ENCODE assay signal across 21 cellular contexts in the genomic region with DNA sequence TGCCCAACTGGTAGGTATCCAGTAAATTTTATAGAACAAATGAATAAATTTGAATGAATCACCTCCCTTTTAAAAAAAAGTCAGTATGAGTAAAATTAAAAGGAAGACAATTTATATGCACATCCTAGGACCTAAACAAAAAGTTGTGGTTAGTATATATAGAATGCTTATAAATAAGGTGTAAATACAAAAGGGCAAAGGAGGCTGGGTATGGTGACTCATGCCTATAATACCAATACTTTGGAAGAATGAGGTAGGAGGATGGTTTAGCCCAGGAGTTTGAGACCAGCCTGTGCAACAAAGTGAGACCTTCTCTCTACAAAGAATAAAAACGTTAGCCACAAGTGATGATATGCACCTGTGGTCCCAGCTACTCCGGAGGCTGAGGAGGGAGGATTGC. TPM values are rescaled to one million over a fixed set of nuclear protein-coding genes. Genes with fewer than 3 reads are reported as not detected.
DNase-seq lines count a peak whose midpoint lies in the region; ATAC-seq and TF ChIP-seq lines count a peak whose summit lies in the region.
"Had no signal": no experiment of that assay in that cellular context is flagged by ENCODE, and none has a peak within 500 bp of the region (broad histone marks: within the 10 kb centered on the region; RNA-seq: fewer than 3 reads in every experiment).

No MANE protein-coding gene starts in this region.

- H3K27me3 ChIP-seq in Loucy (ENCODE audit: insufficient read depth, low read length, poor library complexity, severe bottlenecking): no peaks in the 10 kb centered on the region
- H3K27me3 ChIP-seq in foreskin keratinocyte: no peaks in the 10 kb centered on the region
- H3K27me3 ChIP-seq: BE2C, MG63 had no signal

- ATAC-seq in stimulated activated naive CD8-positive, alpha-beta T cell treated with anti-CD3 and anti-CD28 coated beads, Interleukin-15, Interleukin-2, amounts not matched to agents 100 U/mL and 50 U/mL, for 24 hours: peak; percentile 71
- no peak for ATAC-seq in stimulated activated naive CD8-positive, alpha-beta T cell treated with anti-CD3 and anti-CD28 coated beads, Interleukin-15, amount 100 ng/mL, for 72 hours
- ATAC-seq in foreskin keratinocyte: peak; percentile 63
- ATAC-seq in HG03520 (IDR thresholded peaks at IDR 0.05; ENCODE audit: unreplicated experiment): no peak
- ATAC-seq: GM12878, HepG2 had no signal

- peaks cover 77% of the 10 kb centered on the region for H3K79me2 ChIP-seq in Loucy (ENCODE audit: insufficient read depth, low read length)

- no peaks in the 10 kb centered on the region for H3K9me3 Mint-ChIP-seq in stimulated activated naive CD8-positive, alpha-beta T cell treated with anti-CD3 and anti-CD28 coated beads, Interleukin-15, amount 100 ng/mL, for 72 hours
- no peaks in the 10 kb centered on the region for H3K9me3 Mint-ChIP-seq in mesothelial cell of epicardium
- H3K9me3 Mint-ChIP-seq: CD4-positive, alpha-beta T cell had no signal

- DNase-seq in stimulated activated naive CD8-positive, alpha-beta T cell treated with anti-CD3 and anti-CD28 coated beads, Interleukin-15, Interleukin-2, amounts not matched to agents 100 U/mL and 50 U/mL, for 24 hours: no peak
- DNase-seq in stimulated activated naive CD8-positive, alpha-beta T cell treated with anti-CD3 and anti-CD28 coated beads, Interleukin-15, amount 100 ng/mL, for 72 hours: no peak
- peak in 1 of 2 donors; percentile 5 for DNase-seq in foreskin keratinocyte
- DNase-seq in mesothelial cell of epicardium (ENCODE audit: low spot score in 2 of 2, unreplicated experiment in 2 of 2): no peak
- no peak for DNase-seq in GM19238 (ENCODE audit: insufficient read length, low spot score)
- DNase-seq: BE2C; CD4-positive, alpha-beta T cell; DND-41; GDM1; GM23248; MG63; NCI-H1092 treated with DMSO at 0.1 percent for 48 hours; NCI-H1694; NCI-H510A treated with DMSO at 0.1 percent for 48 hours; NCI-H82; PC-9 had no signal

- peaks cover 12% of the 10 kb centered on the region for H3K4me1 ChIP-seq in Loucy (ENCODE audit: insufficient read depth, low read length, poor library complexity, severe bottlenecking)
- H3K4me1 ChIP-seq in foreskin keratinocyte: peaks cover 7% of the 10 kb centered on the region

- peaks cover 11% of the 10 kb centered on the region for H3K36me3 Mint-ChIP-seq in mesothelial cell of epicardium

- peaks cover 70% of the 10 kb centered on the region for H4K20me1 ChIP-seq in Loucy (ENCODE audit: insufficient read depth, low read length, poor library complexity, severe bottlenecking)

- no peaks in the 10 kb centered on the region for H3K9me2 ChIP-seq in Loucy (replicated peaks; ENCODE audit: low read depth, low read length)

- peaks cover 17% of the 10 kb centered on the region for H3K4me1 Mint-ChIP-seq in stimulated activated naive CD8-positive, alpha-beta T cell treated with anti-CD3 and anti-CD28 coated beads, Interleukin-15, amount 100 ng/mL, for 72 hours
- H3K4me1 Mint-ChIP-seq in mesothelial cell of epicardium: peaks cover 7% of the 10 kb centered on the region

- no peaks in the 10 kb centered on the region for H3K9me3 ChIP-seq in Loucy (ENCODE audit: insufficient read depth, low read depth, low read length)
- H3K9me3 ChIP-seq: BE2C, MG63 had no signal

- peaks cover 48% of the 10 kb centered on the region; the same call in 1 of the 2 replicates for H3K36me3 ChIP-seq in Loucy (ENCODE audit: insufficient read depth, low read length)

- H3K27me3 Mint-ChIP-seq in stimulated activated naive CD8-positive, alpha-beta T cell treated with anti-CD3 and anti-CD28 coated beads, Interleukin-15, amount 100 ng/mL, for 72 hours: no peaks in the 10 kb centered on the region
- no peaks in the 10 kb centered on the region for H3K27me3 Mint-ChIP-seq in mesothelial cell of epicardium (ENCODE audit: low read depth)
- H3K27me3 Mint-ChIP-seq: CD4-positive, alpha-beta T cell had no signal

- H3K27ac ChIP-seq in foreskin keratinocyte: no peak overlapping the region
- H3K27ac ChIP-seq: GM23248, KMS-11, PC-9 had no signal

- H3F3A ChIP-seq in Loucy (ENCODE audit: low read depth): no peaks in the 10 kb centered on the region; the same call in 1 of the 2 replicates

- TF ChIP-seq CTCF in Loucy (conservative IDR thresholded peaks at IDR 0.05; ENCODE audit: low read length): no peak
- TF ChIP-seq CTCF in foreskin keratinocyte (conservative IDR thresholded peaks at IDR 0.05): no peak
- no peak for TF ChIP-seq CTCF in mesothelial cell of epicardium (IDR thresholded peaks at IDR 0.05; ENCODE audit: unreplicated experiment)

- no peak overlapping the region for H2AFZ ChIP-seq in Loucy (ENCODE audit: low read length)
- H2AFZ ChIP-seq: GM23248, PC-9 had no signal

- H3K4me3 ChIP-seq in Loucy (ENCODE audit: low read length, poor library complexity, severe bottlenecking): no peak overlapping the region
- H3K4me3 ChIP-seq: GM12878, GM23248, MG63, PC-9 had no signal

- peak overlapping the region; percentile 46 for H3K4me2 ChIP-seq in Loucy (ENCODE audit: low read depth, low read length, poor library complexity, severe bottlenecking)
- H3K4me2 ChIP-seq: KMS-11, PC-9 had no signal

- no peak overlapping the region for H3K9ac ChIP-seq in Loucy (ENCODE audit: low read depth, low read length, poor library complexity, severe bottlenecking)
- H3K9ac ChIP-seq: GM23248, KMS-11 had no signal

- peak overlapping the region in 1 of 2 donors; percentile 44 for H3K27ac Mint-ChIP-seq in stimulated activated naive CD8-positive, alpha-beta T cell treated with anti-CD3 and anti-CD28 coated beads, Interleukin-15, amount 100 ng/mL, for 72 hours
- no peak overlapping the region for H3K27ac Mint-ChIP-seq in mesothelial cell of epicardium
- H3K27ac Mint-ChIP-seq: CD4-positive, alpha-beta T cell had no signal

- no peak overlapping the region for H3K4me3 Mint-ChIP-seq in stimulated activated naive CD8-positive, alpha-beta T cell treated with anti-CD3 and anti-CD28 coated beads, Interleukin-15, amount 100 ng/mL, for 72 hours
- H3K4me3 Mint-ChIP-seq in mesothelial cell of epicardium: no peak overlapping the region
- H3K4me3 Mint-ChIP-seq: CD4-positive, alpha-beta T cell had no signal

RNA-seq across cellular contexts. Expression of a gene that starts 12.8 kb away (rescaled TPM):
- total RNA-seq in foreskin keratinocyte (12.8 and 14.9 TPM in 2 replicates), mesothelial cell of epicardium (10.5 to 10.8 TPM (median 10.5 TPM) in 3 replicates)
- polyA plus RNA-seq in foreskin keratinocyte: 3.5 and 4.6 TPM in 2 replicates

RNA-seq across cellular contexts. Expression of a gene that starts 31.4 kb away (rescaled TPM):
- total RNA-seq in foreskin keratinocyte: 8.4 and 8.7 TPM in 2 replicates
- 5.1 and 5.3 TPM in 2 replicates for polyA plus RNA-seq in foreskin keratinocyte
- total RNA-seq in mesothelial cell of epicardium: 12.2 to 14.1 TPM (median 12.7 TPM) in 3 replicates

RNA-seq across cellular contexts. Expression of a gene that starts 31.5 kb away (rescaled TPM):
- 20.4 and 25.7 TPM in 2 replicates for total RNA-seq in foreskin keratinocyte
- polyA plus RNA-seq in foreskin keratinocyte: 18.8 and 22.2 TPM in 2 replicates
- 17.5 to 20.2 TPM (median 19.2 TPM) in 3 replicates for total RNA-seq in mesothelial cell of epicardium

Comparison
In these comparisons a context has a peak if more than half of its experiments do, and no peak if none do; other contexts are left out.
1. ATAC-seq: peak in stimulated activated naive CD8-positive, alpha-beta T cell treated with anti-CD3 and anti-CD28 coated beads, Interleukin-15, Interleukin-2, amounts not matched to agents 100 U/mL and 50 U/mL, for 24 hours (single experiment) and foreskin keratinocyte (single experiment); none in stimulated activated naive CD8-positive, alpha-beta T cell treated with anti-CD3 and anti-CD28 coated beads, Interleukin-15, amount 100 ng/mL, for 72 hours (single experiment) and HG03520 (single experiment).